15 cellular contexts compared by ENCODE assay signal in the genomic region with DNA sequence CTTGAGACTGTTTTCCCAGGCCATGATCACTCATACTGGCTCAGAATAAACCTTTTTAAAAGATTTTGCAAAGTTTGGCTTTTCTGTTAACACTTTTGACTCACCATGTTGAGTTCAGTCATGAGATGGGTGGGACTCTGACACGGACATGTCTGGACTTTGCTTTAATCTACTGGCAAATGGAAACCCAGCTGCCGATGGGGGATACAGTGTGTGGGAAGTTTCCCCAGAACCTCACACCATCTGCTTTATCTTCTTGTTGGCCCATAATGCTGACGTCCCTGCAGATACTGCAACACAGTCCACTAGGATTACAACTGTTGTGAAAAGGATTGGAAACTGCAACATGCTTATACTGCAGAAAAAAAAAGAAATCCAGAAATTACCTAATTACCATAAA.
"Had no signal": no experiment of that assay in that cellular context is flagged by ENCODE, and none has a peak within 500 bp of the region (broad histone marks: within the 10 kb centered on the region; RNA-seq: fewer than 3 reads in every experiment).

No MANE protein-coding gene starts in this region.

- H3K9ac ChIP-seq: SK-N-SH had no signal

- H3K4me1 ChIP-seq: lower lobe of right lung, suprapubic skin had no signal

- H3K4me3 ChIP-seq: lower lobe of right lung, suprapubic skin had no signal

- H3K9me3 ChIP-seq: lower lobe of right lung, SK-N-SH, suprapubic skin had no signal

- H3K27ac ChIP-seq: lower lobe of right lung, suprapubic skin had no signal

- H3K27me3 ChIP-seq: suprapubic skin had no signal

- ATAC-seq: activated CD8-positive, alpha-beta memory T cell treated with anti-CD3 and anti-CD28 coated beads, Interleukin-2, amount 10 ng/mL, durations not matched to agents 7 days and 5 days; naive thymus-derived CD4-positive, alpha-beta T cell; stimulated activated naive CD8-positive, alpha-beta T cell treated with anti-CD3 and anti-CD28 coated beads, Interleukin-15, Interleukin-2, amounts not matched to agents 100 U/mL and 50 U/mL, for 24 hours; T-cell had no signal

- DNase-seq: activated CD4-positive, alpha-beta T cell treated with anti-CD3 and anti-CD28 coated beads, Interleukin-2, amount 50 U/mL, for 48 hours; activated CD4-positive, CD25-positive, alpha-beta regulatory T cell treated with anti-CD3 and anti-CD28 coated beads, Interleukin-2, amount 50 U/mL, for 72 hours; activated CD8-positive, alpha-beta memory T cell treated with anti-CD3 and anti-CD28 coated beads, Interleukin-2, amount 10 ng/mL, durations not matched to agents 7 days and 5 days; activated T-cell treated with anti-CD3 and anti-CD28 coated beads, Interleukin-2, amount 50 U/mL, for 24 hours; caudate nucleus; erythroblast; kidney glomerular epithelial cell; lower lobe of right lung; naive thymus-derived CD4-positive, alpha-beta T cell; posterior cingulate gyrus; SK-N-SH; stimulated activated naive CD8-positive, alpha-beta T cell treated with anti-CD3 and anti-CD28 coated beads, Interleukin-15, Interleukin-2, amounts not matched to agents 100 U/mL and 50 U/mL, for 24 hours; T-cell; T-helper 9 cell had no signal

- H3K36me3 ChIP-seq: lower lobe of right lung, suprapubic skin had no signal

- H3K4me2 ChIP-seq: SK-N-SH had no signal
